Comparison of ENCODE assay signal across 7 cellular contexts in the genomic region with DNA sequence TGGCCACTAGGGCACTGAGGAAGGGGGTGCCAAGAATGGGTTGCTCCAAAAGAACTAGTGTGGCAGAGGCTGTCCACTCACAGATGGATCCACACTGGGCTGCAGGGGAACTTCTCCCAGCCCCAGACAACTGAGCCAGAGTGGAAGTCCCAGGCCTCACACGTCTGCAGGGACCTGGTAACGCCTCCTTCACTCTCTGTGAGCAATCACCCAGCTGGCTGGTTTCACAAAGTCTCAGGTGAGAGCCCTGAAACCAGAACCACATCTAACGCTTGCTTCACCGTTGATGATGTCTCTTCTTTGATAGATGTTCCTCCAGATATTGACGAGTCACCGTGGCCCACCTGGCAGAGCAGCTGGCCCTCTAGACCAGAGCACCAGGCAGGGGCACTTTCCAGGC. TPM values are rescaled to one million over a fixed set of nuclear protein-coding genes. Genes with fewer than 3 reads are reported as not detected.
"Had no signal": no experiment of that assay in that cellular context is flagged by ENCODE, and none has a peak within 500 bp of the region (broad histone marks: within the 10 kb centered on the region; RNA-seq: fewer than 3 reads in every experiment).

No MANE protein-coding gene starts in this region.

RNA-seq across cellular contexts. Expression of gene PRSS50, which starts 35.5 kb away (rescaled TPM):
- total RNA-seq: activated CD8-positive, alpha-beta memory T cell treated with anti-CD3 and anti-CD28 coated beads for 36 hours; chondrocyte; esophagus mucosa; gastrocnemius medialis; mesenteric fat pad; renal cortical epithelial cell; T-helper 2 cell treated with Interferon-gamma antibody and Interleukin-4, amounts not matched to agents 100 ng/mL and 5 ng/mL, for 36 hours had no signal

RNA-seq across cellular contexts. Expression of gene TMIE, which starts 51.9 kb away (rescaled TPM):
- total RNA-seq: T-helper 2 cell treated with Interferon-gamma antibody and Interleukin-4, amounts not matched to agents 100 ng/mL and 5 ng/mL, for 36 hours had no signal
